In the genomic region with DNA sequence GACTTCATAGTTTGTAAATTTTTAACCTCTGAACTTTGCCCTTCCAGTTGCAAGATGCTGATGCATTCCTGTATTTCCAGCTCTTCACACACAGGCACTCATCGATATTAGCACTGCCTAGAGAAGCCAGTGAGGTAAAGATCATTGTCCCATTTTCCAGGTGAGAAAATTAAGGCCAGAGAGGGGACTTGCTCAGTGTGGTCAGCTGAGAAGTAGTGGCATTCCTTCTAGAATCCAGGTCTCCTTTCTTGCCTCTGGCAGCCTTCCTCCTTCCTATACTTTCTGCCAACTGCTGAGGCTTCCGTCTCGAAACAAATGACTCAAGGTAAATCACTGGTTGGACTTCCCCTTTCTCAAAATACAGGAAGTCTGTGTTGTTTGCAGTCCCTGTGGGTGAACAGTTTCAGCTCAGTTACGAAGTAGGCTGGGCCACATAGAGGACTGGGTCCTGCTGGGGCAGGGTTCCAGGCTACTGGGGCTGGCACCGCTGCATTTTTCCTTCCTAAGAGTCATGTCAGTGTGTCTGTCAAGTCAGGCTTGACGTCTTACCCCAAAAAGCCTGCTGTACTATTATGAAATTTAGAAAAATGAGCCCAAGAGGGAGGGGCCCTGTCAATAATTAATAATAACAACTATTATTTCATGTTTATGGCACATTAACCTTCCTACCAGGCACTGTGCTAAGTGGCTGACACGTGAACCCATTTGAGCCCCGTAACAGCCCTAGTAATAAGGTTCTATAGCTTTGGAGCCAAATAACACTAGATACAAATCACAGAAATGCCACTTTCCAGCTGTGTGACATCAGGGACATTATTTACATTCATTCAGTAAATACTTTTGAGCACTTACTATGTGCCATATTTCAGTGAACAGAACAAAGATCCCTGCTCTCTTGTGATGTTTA, we compare ENCODE assay signal across 8 cellular contexts.
A peak's percentile ranks its signal among the peaks of the same experiment; 100 is the strongest.
DNase-seq lines count a peak whose midpoint lies in the region; ATAC-seq and TF ChIP-seq lines count a peak whose summit lies in the region.

No MANE protein-coding gene starts in this region.

- DNase-seq in ELF-1 (ENCODE audit: low read depth, low spot score) (peak; percentile 57), KG1 (lab: John Stamatoyannopoulos, UW) (peak; percentile 69), coronary artery (ENCODE audit: low spot score) (no peak), substantia nigra (lab: John Stamatoyannopoulos, UW) (peak in 14 of 49 donors; percentile 14 to 46 (median 30)), NCI-H82 treated with DMSO at 0.1 percent for 48 hours (lab: John Stamatoyannopoulos, UW; ENCODE audit: unreplicated experiment) (no peak)
- peak; percentile 44 for DNase-seq in activated CD4-positive, CD25-positive, alpha-beta regulatory T cell treated with anti-CD3 and anti-CD28 coated beads, Interleukin-2, amount 50 U/mL, for 16 hours (ENCODE audit: low read depth, low spot score)

- H3K4me3 ChIP-seq in coronary artery: no peak overlapping the region
- H3K4me3 ChIP-seq in muscle layer of duodenum (ENCODE audit: low read depth in 1 of 2, low read length in 2 of 2): no peak overlapping the region

- H3K9me3 ChIP-seq in muscle layer of duodenum (ENCODE audit: control insufficient read depth in 1 of 2, low read length in 2 of 2): no peaks in the 10 kb centered on the region

- no peaks in the 10 kb centered on the region for H3K36me3 ChIP-seq in muscle layer of duodenum (ENCODE audit: control insufficient read depth in 1 of 2, insufficient read depth in 2 of 2, low read length in 2 of 2)

- H3K27ac ChIP-seq in coronary artery (peak overlapping the region; percentile 16 to 64), muscle layer of duodenum (ENCODE audit: low read length) (peak overlapping the region; percentile 76), substantia nigra (ENCODE audit: low read depth, low read length, poor library complexity, severe bottlenecking) (peak overlapping the region; percentile 44)

- ATAC-seq in GM21576 (IDR thresholded peaks at IDR 0.05; ENCODE audit: unreplicated experiment): peak; percentile 92

- H3K27me3 ChIP-seq in muscle layer of duodenum (ENCODE audit: low read depth, low read length): no peaks in the 10 kb centered on the region

- no peak for TF ChIP-seq CTCF in coronary artery (IDR thresholded peaks at IDR 0.05)

- peaks cover 5 to 12% of the 10 kb centered on the region in 2 donors for H3K4me1 ChIP-seq in muscle layer of duodenum (ENCODE audit: control insufficient read depth in 1 of 2, insufficient read depth in 2 of 2, low read length in 2 of 2)

Comparison
In these comparisons a context has a peak if more than half of its experiments do, and no peak if none do; other contexts are left out.
1. DNase-seq: peak in ELF-1 (single experiment), KG1 (single experiment) and activated CD4-positive, CD25-positive, alpha-beta regulatory T cell treated with anti-CD3 and anti-CD28 coated beads, Interleukin-2, amount 50 U/mL, for 16 hours (single experiment); none in coronary artery (single experiment) and NCI-H82 treated with DMSO at 0.1 percent for 48 hours (single experiment).
2. Peak in every context shown above with its lines, with median percentiles within 50 percentile points of each other: H3K27ac ChIP-seq.